Comparison of ENCODE assay signal across 17 cellular contexts in the genomic region with DNA sequence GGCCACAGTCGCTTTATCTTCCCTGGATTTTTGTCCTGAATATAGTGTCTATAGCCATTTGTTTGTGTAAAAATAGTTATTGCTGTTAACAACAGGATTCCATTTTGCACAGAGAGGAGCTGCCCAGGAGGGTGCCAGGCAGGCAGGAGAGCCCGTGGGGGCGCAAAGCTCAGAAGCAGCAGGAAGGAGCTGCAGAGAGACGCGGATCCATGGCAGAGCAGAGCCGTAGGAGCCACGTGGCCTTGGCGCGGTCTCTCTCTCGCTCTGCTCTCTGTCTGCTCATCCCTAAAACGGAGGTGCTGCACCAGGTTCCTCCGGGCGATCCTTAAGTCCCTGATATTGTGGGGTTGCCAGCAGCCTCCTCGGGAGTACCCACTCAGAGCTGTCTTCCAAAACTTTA.
"Had no signal": no experiment of that assay in that cellular context is flagged by ENCODE, and none has a peak within 500 bp of the region (broad histone marks: within the 10 kb centered on the region; RNA-seq: fewer than 3 reads in every experiment).

No MANE protein-coding gene starts in this region.

- H3K9me3 ChIP-seq: esophagus muscularis mucosa, gastroesophageal sphincter, heart left ventricle, left lung, lower lobe of right lung had no signal

- H3K4me1 ChIP-seq: foreskin keratinocyte, left lung, lower lobe of right lung had no signal

- H3K4me2 ChIP-seq: hepatocyte had no signal

- H3K79me2 ChIP-seq: hepatocyte had no signal

- H3K9me3 Mint-ChIP-seq: immature natural killer cell had no signal

- H3K27me3 ChIP-seq: esophagus muscularis mucosa, foreskin keratinocyte, gastroesophageal sphincter, hepatocyte had no signal

- H3K4me3 ChIP-seq: coronary artery, esophagus muscularis mucosa, gastroesophageal sphincter, heart left ventricle, hepatocyte, left lung, lower lobe of right lung had no signal

- H3K4me1 Mint-ChIP-seq: immature natural killer cell had no signal

- H3K4me3 Mint-ChIP-seq: immature natural killer cell had no signal

- H2AFZ ChIP-seq: hepatocyte had no signal

- H3K27ac ChIP-seq: coronary artery, esophagus muscularis mucosa, foreskin keratinocyte, gastroesophageal sphincter, heart left ventricle, hepatocyte, left lung, lower lobe of right lung had no signal

- DNase-seq: dermis blood vessel endothelial cell; effector CD4-positive, alpha-beta T cell; effector memory CD4-positive, alpha-beta T cell; foreskin keratinocyte; heart left ventricle; hypothalamus; immature natural killer cell; left cardiac atrium; left lung; left ventricle myocardium superior; lower lobe of right lung; mesenchymal stem cell; midbrain had no signal

- H3K36me3 ChIP-seq: esophagus muscularis mucosa, gastroesophageal sphincter, heart left ventricle, left lung, lower lobe of right lung had no signal

- ATAC-seq: foreskin keratinocyte, gastroesophageal sphincter, heart left ventricle, left cardiac atrium, left lung, left ventricle myocardium superior had no signal

- H3K36me3 Mint-ChIP-seq: immature natural killer cell had no signal

- H3K27ac Mint-ChIP-seq: immature natural killer cell had no signal
